Comparison of ENCODE assay signal across 8 cellular contexts in the genomic region with DNA sequence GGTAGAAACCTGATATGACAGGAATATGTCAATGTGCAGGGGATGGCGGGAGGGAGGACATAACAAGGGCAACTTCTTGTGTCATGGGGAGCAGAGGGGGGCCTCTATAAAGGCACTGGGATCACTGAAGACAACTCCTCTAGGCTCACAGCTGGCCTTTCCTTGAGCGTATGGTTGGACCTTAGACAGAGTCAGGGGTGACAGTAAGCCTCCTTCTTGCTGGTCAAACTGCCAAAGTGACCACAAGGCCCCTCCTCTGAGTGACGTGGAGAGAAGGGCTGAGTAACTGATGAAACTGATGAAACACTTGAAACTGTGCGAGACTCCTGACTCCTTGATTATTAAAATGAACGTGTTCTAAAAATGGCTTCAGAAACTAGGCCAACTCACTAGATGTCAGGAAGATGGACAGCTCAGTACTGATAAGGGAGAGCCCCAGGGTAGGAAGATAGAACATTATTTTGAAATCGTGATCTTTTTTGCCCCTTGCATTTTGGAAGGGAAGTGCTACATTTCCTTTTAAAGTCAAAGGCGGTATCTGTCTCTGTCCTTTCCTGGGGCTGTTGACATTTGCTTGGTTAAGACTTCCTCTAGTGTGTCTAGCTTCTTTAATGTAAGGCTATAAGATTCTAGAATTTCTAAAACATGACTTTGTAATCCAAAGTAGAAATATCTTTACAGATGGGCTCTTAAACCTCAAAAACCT. TPM values are rescaled to one million over a fixed set of nuclear protein-coding genes. Genes with fewer than 3 reads are reported as not detected.
DNase-seq lines count a peak whose midpoint lies in the region; ATAC-seq and TF ChIP-seq lines count a peak whose summit lies in the region.

No MANE protein-coding gene starts in this region.

- H3K9me3 ChIP-seq in hepatocyte (ENCODE audit: low read depth): no peaks in the 10 kb centered on the region

- DNase-seq in EL (peak; percentile 86), MV-4-11 (lab: John Stamatoyannopoulos, UW) (peak; percentile 88), hepatocyte (ENCODE audit: low spot score) (no peak), DMS53 (lab: John Stamatoyannopoulos, UW) (no peak)
- DNase-seq in activated naive CD8-positive, alpha-beta T cell treated with anti-CD3 and anti-CD28 coated beads, Interleukin-2, amount 10 ng/mL, durations not matched to agents 7 days and 5 days: peak; percentile 49
- DNase-seq in stimulated activated effector memory CD8-positive, alpha-beta T cell treated with anti-CD3 and anti-CD28 coated beads, Interleukin-12 subunit alpha, Interleukin-12 subunit beta, amount 100 ng/mL, for 72 hours (ENCODE audit: low spot score in 2 of 2): peak; percentile 10 to 70

- H3K9me3 Mint-ChIP-seq in activated naive CD8-positive, alpha-beta T cell treated with anti-CD3 and anti-CD28 coated beads, Interleukin-2, amount 10 ng/mL, durations not matched to agents 7 days and 5 days: no peaks in the 10 kb centered on the region
- H3K9me3 Mint-ChIP-seq in stimulated activated effector memory CD8-positive, alpha-beta T cell treated with anti-CD3 and anti-CD28 coated beads, Interleukin-12 subunit alpha, Interleukin-12 subunit beta, amount 100 ng/mL, for 72 hours: no peaks in the 10 kb centered on the region

- peak overlapping the region; percentile 94 for H3K4me3 Mint-ChIP-seq in activated naive CD8-positive, alpha-beta T cell treated with anti-CD3 and anti-CD28 coated beads, Interleukin-2, amount 10 ng/mL, durations not matched to agents 7 days and 5 days
- peak overlapping the region; percentile 81 for H3K4me3 Mint-ChIP-seq in stimulated activated effector memory CD8-positive, alpha-beta T cell treated with anti-CD3 and anti-CD28 coated beads, Interleukin-12 subunit alpha, Interleukin-12 subunit beta, amount 100 ng/mL, for 72 hours

- H3K4me3 ChIP-seq in hepatocyte: no peak overlapping the region

- 59% methylated on average over 7 of the region's 7 CpGs for WGBS in hepatocyte (ENCODE audit: low lambda C conversion rate, missing lambda C conversion rate)

- H3K27ac Mint-ChIP-seq in activated naive CD8-positive, alpha-beta T cell treated with anti-CD3 and anti-CD28 coated beads, Interleukin-2, amount 10 ng/mL, durations not matched to agents 7 days and 5 days: peak overlapping the region; percentile 89
- H3K27ac Mint-ChIP-seq in stimulated activated effector memory CD8-positive, alpha-beta T cell treated with anti-CD3 and anti-CD28 coated beads, Interleukin-12 subunit alpha, Interleukin-12 subunit beta, amount 100 ng/mL, for 72 hours: peak overlapping the region; percentile 94

- H4K20me1 ChIP-seq in hepatocyte (ENCODE audit: insufficient read depth, poor library complexity, severe bottlenecking): no peaks in the 10 kb centered on the region

- H3K4me1 ChIP-seq in hepatocyte (ENCODE audit: insufficient read depth): no peaks in the 10 kb centered on the region

- no peaks in the 10 kb centered on the region for H3K79me2 ChIP-seq in hepatocyte

- no peaks in the 10 kb centered on the region for H3K27me3 Mint-ChIP-seq in activated naive CD8-positive, alpha-beta T cell treated with anti-CD3 and anti-CD28 coated beads, Interleukin-2, amount 10 ng/mL, durations not matched to agents 7 days and 5 days

- H3K36me3 ChIP-seq in hepatocyte (replicated peaks; ENCODE audit: insufficient read depth, low read depth): no peaks in the 10 kb centered on the region

- H3K4me1 Mint-ChIP-seq in activated naive CD8-positive, alpha-beta T cell treated with anti-CD3 and anti-CD28 coated beads, Interleukin-2, amount 10 ng/mL, durations not matched to agents 7 days and 5 days: peaks cover 31% of the 10 kb centered on the region
- H3K4me1 Mint-ChIP-seq in stimulated activated effector memory CD8-positive, alpha-beta T cell treated with anti-CD3 and anti-CD28 coated beads, Interleukin-12 subunit alpha, Interleukin-12 subunit beta, amount 100 ng/mL, for 72 hours: peaks cover 36% of the 10 kb centered on the region

- peaks cover 9% of the 10 kb centered on the region for H3K36me3 Mint-ChIP-seq in activated naive CD8-positive, alpha-beta T cell treated with anti-CD3 and anti-CD28 coated beads, Interleukin-2, amount 10 ng/mL, durations not matched to agents 7 days and 5 days
- peaks cover 41% of the 10 kb centered on the region for H3K36me3 Mint-ChIP-seq in stimulated activated effector memory CD8-positive, alpha-beta T cell treated with anti-CD3 and anti-CD28 coated beads, Interleukin-12 subunit alpha, Interleukin-12 subunit beta, amount 100 ng/mL, for 72 hours

- POLR2A ChIA-PET in activated naive CD8-positive, alpha-beta T cell treated with anti-CD3 and anti-CD28 coated beads, Interleukin-2, amount 10 ng/mL, durations not matched to agents 7 days and 5 days (lab: Charles Lee): interaction anchor here (0.7 to 1.6 kb wide), 6 partner anchors 8 to 91 kb away, joined by 3 to 6 read pairs (median 4); partner anchors contain the start of gene AIFM1

- ATAC-seq in GM21529 (IDR thresholded peaks at IDR 0.05; ENCODE audit: unreplicated experiment) (peak; percentile 42), HG03025 (IDR thresholded peaks at IDR 0.05; ENCODE audit: low FRiP score, unreplicated experiment) (no peak)
- peak; percentile 13 for ATAC-seq in activated naive CD8-positive, alpha-beta T cell treated with anti-CD3 and anti-CD28 coated beads, Interleukin-2, amount 10 ng/mL, durations not matched to agents 7 days and 5 days (ENCODE audit: low read depth)
- peak; percentile 75 for ATAC-seq in stimulated activated effector memory CD8-positive, alpha-beta T cell treated with anti-CD3 and anti-CD28 coated beads, Interleukin-12 subunit alpha, Interleukin-12 subunit beta, amount 100 ng/mL, for 72 hours

- peak overlapping the region; percentile 74 for H3K27ac ChIP-seq in hepatocyte

- TF ChIP-seq CTCF in hepatocyte (IDR thresholded peaks at IDR 0.05; ENCODE audit: poor library complexity): no peak

- H3K4me2 ChIP-seq in hepatocyte: no peak overlapping the region

- no peaks in the 10 kb centered on the region for H3K9me2 ChIP-seq in hepatocyte (replicated peaks; ENCODE audit: insufficient read depth)

- peaks cover 8% of the 10 kb centered on the region for H3K27me3 ChIP-seq in hepatocyte

- H2AFZ ChIP-seq in hepatocyte: no peak overlapping the region

RNA-seq across cellular contexts. Expression of gene RAB33A, which starts 1.6 kb away (rescaled TPM):
- total RNA-seq in activated naive CD8-positive, alpha-beta T cell treated with anti-CD3 and anti-CD28 coated beads, Interleukin-2, amount 10 ng/mL, durations not matched to agents 7 days and 5 days: 10 to 100 TPM; 30.7 to 33.1 TPM
- total RNA-seq in hepatocyte: 2.8 and 3.0 TPM in 2 replicates
- polyA plus RNA-seq in hepatocyte: 7.7 and 11.2 TPM in 2 replicates

RNA-seq across cellular contexts. Expression of gene AIFM1, which starts 7.7 kb away (rescaled TPM):
- 10 to 100 TPM; 35.9 to 37.4 TPM for total RNA-seq in activated naive CD8-positive, alpha-beta T cell treated with anti-CD3 and anti-CD28 coated beads, Interleukin-2, amount 10 ng/mL, durations not matched to agents 7 days and 5 days
- 54.9 and 60.0 TPM in 2 replicates for total RNA-seq in hepatocyte
- polyA plus RNA-seq in hepatocyte: 65.2 and 70.8 TPM in 2 replicates

Comparison
In these comparisons a context has a peak if more than half of its experiments do, and no peak if none do; other contexts are left out.
1. DNase-seq: peak in EL (single experiment), MV-4-11 (single experiment), activated naive CD8-positive, alpha-beta T cell treated with anti-CD3 and anti-CD28 coated beads, Interleukin-2, amount 10 ng/mL, durations not matched to agents 7 days and 5 days (single experiment) and stimulated activated effector memory CD8-positive, alpha-beta T cell treated with anti-CD3 and anti-CD28 coated beads, Interleukin-12 subunit alpha, Interleukin-12 subunit beta, amount 100 ng/mL, for 72 hours (2 of 2); none in hepatocyte (single experiment) and DMS53 (single experiment).